ENCODE assay signal across 21 cellular contexts in the genomic region with DNA sequence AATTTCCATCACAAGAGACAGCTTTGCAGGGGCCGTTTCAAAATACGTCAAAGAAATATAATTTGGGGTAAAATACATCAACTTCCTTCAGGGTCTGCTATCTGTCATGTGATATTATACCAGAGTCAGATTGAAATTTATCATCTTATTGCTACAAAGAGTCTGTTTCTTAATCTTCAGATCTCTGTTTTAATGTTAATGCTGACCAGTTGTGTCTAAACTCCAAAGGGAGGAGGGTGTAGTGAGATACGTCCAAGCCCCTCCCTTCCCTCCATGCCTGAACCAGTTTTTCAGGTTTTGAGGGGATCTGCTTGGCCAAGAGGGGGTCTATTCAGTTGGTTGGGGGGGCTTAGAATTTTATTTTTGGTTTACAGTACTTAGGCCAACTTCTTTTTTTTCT.
"Had no signal": no experiment of that assay in that cellular context is flagged by ENCODE, and none has a peak within 500 bp of the region (broad histone marks: within the 10 kb centered on the region; RNA-seq: fewer than 3 reads in every experiment).

No MANE protein-coding gene starts in this region.

- H3K36me3 ChIP-seq: SJSA1 had no signal

- H3K27me3 ChIP-seq: SJSA1 had no signal

- H3K4me1 ChIP-seq: SJSA1 had no signal

- H3K9me3 ChIP-seq: SJSA1 had no signal

- H3K36me3 Mint-ChIP-seq: IgD-negative memory B cell had no signal

- H3K4me3 ChIP-seq: K562, SJSA1 had no signal

- H3K27ac Mint-ChIP-seq: IgD-negative memory B cell had no signal

- H3K4me3 Mint-ChIP-seq: IgD-negative memory B cell had no signal

- DNase-seq: Kasumi-1, MM.1S, NCI-H1092 treated with DMSO at 0.1 percent for 48 hours, NCI-H1436, NCI-H187, NCI-H2029, NCI-H2081 treated with DMSO at 0.1 percent for 48 hours, NCI-H2171, NCI-H226, NCI-H446, NCI-H510A treated with DMSO at 0.1 percent for 48 hours, NCI-H526, NCI-H774, Right ventricle myocardium superior, RPMI8226, SIG-M5 had no signal

- H3K27me3 Mint-ChIP-seq: IgD-negative memory B cell had no signal

- H3K27ac ChIP-seq: HL-60, KMS-11, SJSA1 had no signal
